Comparison of ENCODE assay signal across 8 cellular contexts in the genomic region with DNA sequence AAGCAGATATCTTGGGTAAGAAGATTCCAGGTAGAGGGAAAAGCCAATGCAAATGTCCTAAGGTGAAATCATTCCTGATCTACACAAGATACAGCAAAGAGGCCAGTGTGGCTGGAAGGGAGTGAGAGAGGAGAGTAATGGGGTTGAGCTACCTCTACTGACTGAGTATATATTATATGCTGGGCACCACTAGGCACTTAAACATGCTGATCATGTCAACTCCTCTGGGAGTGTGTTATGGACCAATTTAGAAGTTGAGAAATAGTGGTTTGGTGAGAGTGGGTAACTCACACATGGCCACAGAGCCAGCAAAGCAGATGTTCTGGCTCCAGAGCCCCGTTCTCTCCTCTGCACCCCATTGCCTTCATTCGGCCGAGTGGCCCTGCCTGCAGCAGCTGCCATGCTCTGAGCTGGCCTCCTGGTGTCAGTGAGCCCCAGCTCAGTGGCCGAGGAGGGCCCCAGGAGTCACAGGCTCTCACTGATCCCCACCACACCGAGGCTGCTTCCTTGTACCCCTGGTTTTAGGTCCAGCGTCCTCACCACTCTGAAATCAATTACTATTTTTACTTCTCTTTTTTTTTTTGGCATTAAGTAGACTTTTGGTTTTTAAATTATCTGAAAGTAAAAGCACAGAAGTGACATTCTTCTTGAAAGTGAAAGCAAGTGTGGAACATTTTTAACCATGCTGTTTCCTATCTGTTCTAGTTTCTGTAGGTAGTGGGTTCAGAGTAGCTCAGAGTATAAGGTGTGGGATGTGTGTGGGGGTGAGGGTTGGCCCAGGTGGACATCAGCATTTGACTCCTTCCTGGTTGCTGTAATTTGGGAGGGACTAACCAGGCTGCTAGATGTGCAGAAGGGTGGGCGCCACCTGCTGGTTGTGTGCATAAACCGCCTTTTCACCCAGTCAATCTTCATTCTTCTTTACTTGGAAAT. TPM values are rescaled to one million over a fixed set of nuclear protein-coding genes. Genes with fewer than 3 reads are reported as not detected.
DNase-seq lines count a peak whose midpoint lies in the region; ATAC-seq and TF ChIP-seq lines count a peak whose summit lies in the region.

No MANE protein-coding gene starts in this region.

- 50% methylated on average over 8 of the region's 8 CpGs for WGBS in prostate gland
- 32 to 44% methylated on average over 8 of the region's 8 CpGs for WGBS in upper lobe of left lung, 2 donors

- no peaks in the 10 kb centered on the region for H4K20me1 ChIP-seq in PC-3 (ENCODE audit: low read length)

- H3K4me3 ChIP-seq in PC-3 (ENCODE audit: low read length), result no peak overlapping the region
- H3K4me3 ChIP-seq in prostate gland, result no peak overlapping the region
- peak overlapping the region in 2 of 4 donors; percentile 18 to 27 for H3K4me3 ChIP-seq in upper lobe of left lung

- H2AFZ ChIP-seq in PC-3 (ENCODE audit: low read length), result peak overlapping the region; percentile 29

- TF ChIP-seq CTCF in PC-3 (conservative IDR thresholded peaks at IDR 0.05; ENCODE audit: low read depth, low read length), result peak; percentile 94
- TF ChIP-seq CTCF in foreskin keratinocyte (conservative IDR thresholded peaks at IDR 0.05), result peak; percentile 84
- peak in 3 of 4 experiments; percentile 31 to 63 (median 45) for TF ChIP-seq CTCF in prostate gland (IDR thresholded peaks at IDR 0.05)
- TF ChIP-seq CTCF in upper lobe of left lung (IDR thresholded peaks at IDR 0.05), result peak; percentile 50 to 65 (median 59)

- DNase-seq in COLO668 (lab: John Stamatoyannopoulos, UW; ENCODE audit: unreplicated experiment), result peak; percentile 47
- DNase-seq in PC-3, result peak; percentile 76
- peak; percentile 83 for DNase-seq in activated T-cell treated with anti-CD3 and anti-CD28 coated beads, Interleukin-2, amount 50 U/mL, for 48 hours
- peak in 1 of 2 donors; percentile 49 for DNase-seq in foreskin keratinocyte
- DNase-seq in prostate gland (ENCODE audit: low spot score), result peak; percentile 31
- DNase-seq in upper lobe of left lung, result peak; percentile 61 to 73

- no peaks in the 10 kb centered on the region for H3K36me3 ChIP-seq in PC-3 (ENCODE audit: low read depth, low read length)
- H3K36me3 ChIP-seq in prostate gland, result no peaks in the 10 kb centered on the region
- no peaks in the 10 kb centered on the region for H3K36me3 ChIP-seq in upper lobe of left lung

- H3K27me3 ChIP-seq in PC-3 (ENCODE audit: low read length) (no peaks in the 10 kb centered on the region), foreskin keratinocyte (no peaks in the 10 kb centered on the region), prostate gland (replicated peaks; ENCODE audit: insufficient read depth) (no peaks in the 10 kb centered on the region), upper lobe of left lung (no peaks in the 10 kb centered on the region)

- BruUV-seq in PC-3 (replicated peaks; lab: Mats Ljungman, UMichigan), result no TSS peak

- H3F3A ChIP-seq in PC-3 (ENCODE audit: low read length, unreplicated experiment), result no peaks in the 10 kb centered on the region

- H3K27ac ChIP-seq in PC-3 (ENCODE audit: low read length) (no peak overlapping the region), foreskin keratinocyte (no peak overlapping the region), prostate gland (no peak overlapping the region), upper lobe of left lung (peak overlapping the region in 3 of 4 donors; percentile 20 to 67 (median 42))

- CTCF ChIA-PET in PC-3 (lab: Charles Lee), result interaction anchor here (0.7 to 2.2 kb wide), 4 partner anchors 18 to 229 kb away, joined by 5 to 32 read pairs (median 16); no protein-coding TSS in a partner anchor

- POLR2A ChIA-PET in PC-3 (lab: Charles Lee; ENCODE audit: unreplicated experiment), result no interaction called here

- no peaks in the 10 kb centered on the region for H3K9me3 ChIP-seq in PC-3 (ENCODE audit: low read length)
- no peaks in the 10 kb centered on the region for H3K9me3 ChIP-seq in prostate gland
- no peaks in the 10 kb centered on the region for H3K9me3 ChIP-seq in upper lobe of left lung

- no peaks in the 10 kb centered on the region for H3K79me2 ChIP-seq in PC-3 (ENCODE audit: low read length)

- ATAC-seq in GM19025 (IDR thresholded peaks at IDR 0.05; ENCODE audit: low read depth, unreplicated experiment) (peak; percentile 86), HG03175 (IDR thresholded peaks at IDR 0.05; ENCODE audit: unreplicated experiment) (peak; percentile 89), PC-3 (peak; percentile 66), foreskin keratinocyte (no peak), upper lobe of left lung (ENCODE audit: low FRiP score in 2 of 2) (peak; percentile 81 to 84)

- no peak for TF ChIP-seq EP300 in upper lobe of left lung (IDR thresholded peaks at IDR 0.05)

- no peak overlapping the region for H3K4me2 ChIP-seq in PC-3 (ENCODE audit: low read length)

- no peaks in the 10 kb centered on the region for H3K9me2 ChIP-seq in PC-3 (replicated peaks; ENCODE audit: low read length)

- no peak for TF ChIP-seq POLR2A in prostate gland (IDR thresholded peaks at IDR 0.05)
- TF ChIP-seq POLR2A in upper lobe of left lung (IDR thresholded peaks at IDR 0.05), result no peak

- H3K9ac ChIP-seq in PC-3 (ENCODE audit: low read length), result no peak overlapping the region

- intact Hi-C loops in PC-3 (cut with micrococcal nuclease) (loop anchor here (2.0 kb wide), 1 partner anchor 317 kb away; no protein-coding TSS in a partner anchor), prostate gland (cut with DNase I) (loop anchor here (5.0 kb wide), 3 partner anchors 268 to 408 kb away; no protein-coding TSS in a partner anchor)

- H3K4me1 ChIP-seq in PC-3 (ENCODE audit: insufficient read depth, low read length) (no peaks in the 10 kb centered on the region), foreskin keratinocyte (no peaks in the 10 kb centered on the region), prostate gland (replicated peaks) (no peaks in the 10 kb centered on the region), upper lobe of left lung (peaks cover 0 to 11% (median 8%) of the 10 kb centered on the region in 4 donors)

RNA-seq across cellular contexts. Expression of a gene that starts 45.8 kb away (rescaled TPM):
- total RNA-seq in PC-3 (2014; rRNA removed) (not detected in 2 replicates), foreskin keratinocyte (not detected in 2 replicates), prostate gland (under 1 TPM in 1 of 2 donors, not detected in 1; 0.62 TPM), upper lobe of left lung (not detected)
- not detected in 2 replicates for polyA plus RNA-seq in foreskin keratinocyte

RNA-seq across cellular contexts. Expression of a gene that starts 50.7 kb away (rescaled TPM):
- total RNA-seq in PC-3 (2014; rRNA removed), result not detected in 2 replicates
- not detected in 2 replicates for total RNA-seq in foreskin keratinocyte
- not detected in 2 replicates for polyA plus RNA-seq in foreskin keratinocyte
- not detected for total RNA-seq in prostate gland
- not detected for total RNA-seq in upper lobe of left lung

RNA-seq across cellular contexts. Expression of a gene that starts 54.4 kb away (rescaled TPM):
- total RNA-seq in PC-3 (2014; rRNA removed) (not detected in 2 replicates), foreskin keratinocyte (1.7 and 3.5 TPM in 2 replicates), prostate gland (not detected), upper lobe of left lung (not detected)
- polyA plus RNA-seq in foreskin keratinocyte, result 2.6 and 5.6 TPM in 2 replicates

Comparison
In these comparisons a context has a peak if more than half of its experiments do, and no peak if none do; other contexts are left out.
1. H3K27ac ChIP-seq: peak in upper lobe of left lung (3 of 4); none in PC-3 (single experiment), foreskin keratinocyte (single experiment) and prostate gland (0 of 2).
2. Peak in every context shown above with its lines, with median percentiles within 50 percentile points of each other: CTCF ChIP-seq.